16 cellular contexts compared by ENCODE assay signal in genomic region chr5:54420511-54420910, GRCh38. TPM values are rescaled to one million over a fixed set of nuclear protein-coding genes. Genes with fewer than 3 reads are reported as not detected.
"Had no signal": no experiment of that assay in that cellular context is flagged by ENCODE, and none has a peak within 500 bp of the region (broad histone marks: within the 10 kb centered on the region; RNA-seq: fewer than 3 reads in every experiment).

No MANE protein-coding gene starts in this region.

RNA-seq across cellular contexts. Expression of gene HSPB3, which starts 35.0 kb away (rescaled TPM):
- total RNA-seq: activated naive CD4-positive, alpha-beta T cell treated with anti-CD3 and anti-CD28 coated beads for 36 hours; activated naive CD4-positive, alpha-beta T cell treated with anti-CD3 and anti-CD28 coated beads, Interleukin-2, amount 50 U/mL, for 72 hours; activated naive CD8-positive, alpha-beta T cell treated with anti-CD3 and anti-CD28 coated beads for 36 hours; activated naive CD8-positive, alpha-beta T cell treated with anti-CD3 and anti-CD28 coated beads, Interleukin-2, amount 10 ng/mL, durations not matched to agents 7 days and 5 days; activated T-cell treated with anti-CD3 and anti-CD28 coated beads, Interleukin-2, amount 50 U/mL, for 4 hours; activated T-cell treated with anti-CD3 and anti-CD28 coated beads, Interleukin-2, amount 50 U/mL, for 72 hours; activated T-helper 1 cell treated with anti-CD3 and anti-CD28 coated beads, Interleukin-12 subunit alpha, Interleukin-12 subunit beta, Interleukin-2, Interleukin-4 antibody, amounts not matched to agents 30 ng/mL and 10 ng/mL and 1 ng/mL, durations not matched to agents 14 hours and 24 hours and 36 hours; activated T-helper 17 cell treated with anti-CD3 and anti-CD28 coated beads, Interleukin-2, amount 50 U/mL, for 72 hours; activated T-helper 2 cell treated with anti-CD3 and anti-CD28 coated beads, Interferon-gamma antibody, Interleukin-2, Interleukin-4, amounts not matched to agents 10 μg/mL and 5 μg/mL and 100 μg/mL, durations not matched to agents 14 hours and 24 hours and 36 hours; adrenal gland; ascending aorta; astrocyte; body of pancreas; breast epithelium; bronchial epithelial cell; cerebellum had no signal
